14 cellular contexts compared by ENCODE assay signal in the genomic region with DNA sequence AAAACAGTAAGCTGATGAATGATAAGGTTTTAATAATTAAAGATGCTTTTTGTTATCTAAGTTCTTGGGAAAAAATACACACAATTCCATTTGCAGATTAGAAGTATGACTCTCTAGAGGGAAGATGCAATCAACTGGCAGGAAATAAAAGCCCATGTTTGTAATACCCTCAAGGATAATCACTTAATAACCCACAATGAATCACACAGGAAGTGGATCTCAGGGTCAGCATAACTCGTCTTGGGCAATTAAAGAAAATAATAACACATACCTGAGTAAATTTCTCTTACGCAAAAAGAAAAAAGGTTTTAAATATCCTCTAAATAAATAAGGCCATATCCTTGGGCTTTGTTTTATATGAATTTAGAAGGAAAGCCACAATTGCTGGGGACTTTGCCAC. TPM values are rescaled to one million over a fixed set of nuclear protein-coding genes. Genes with fewer than 3 reads are reported as not detected.
DNase-seq lines count a peak whose midpoint lies in the region; ATAC-seq and TF ChIP-seq lines count a peak whose summit lies in the region.
"Had no signal": no experiment of that assay in that cellular context is flagged by ENCODE, and none has a peak within 500 bp of the region (broad histone marks: within the 10 kb centered on the region; RNA-seq: fewer than 3 reads in every experiment).

No MANE protein-coding gene starts in this region.

- TF ChIP-seq CTCF in AG04449 (IDR thresholded peaks at IDR 0.05; ENCODE audit: insufficient read depth, low read length, missing control alignments) (no peak), HEK293 (tag by site-specific recombination; IDR thresholded peaks at IDR 0.05) (no peak)

- no peak for ATAC-seq in GM19395 (IDR thresholded peaks at IDR 0.05; ENCODE audit: unreplicated experiment)
- ATAC-seq: natural killer cell treated with Interleukin-12 subunit alpha and Interleukin-12 subunit beta and Interleukin-15 and Interleukin-18, amount 100 ng/mL, for 72 hours had no signal

- H3K27ac ChIP-seq in HEK293 (ENCODE audit: extremely low read depth, low read depth, low read length): no peak overlapping the region
- H3K27ac ChIP-seq: SJCRH30 had no signal

- POLR2A ChIA-PET in AG04449 (lab: Yijun Ruan, JAX): interaction anchor here (1.1 kb wide), 1 partner anchor 9 kb away, joined by 4 read pairs; the partner anchor contains the start of gene EID1
- POLR2A ChIA-PET in HEK293 (lab: Yijun Ruan, JAX): no interaction called here

- H3K9me3 ChIP-seq in HEK293 (ENCODE audit: control insufficient read depth, insufficient read depth, low read depth, low read length): no peaks in the 10 kb centered on the region

- H3K4me1 ChIP-seq in HEK293 (ENCODE audit: control insufficient read depth, insufficient read depth, low read length): peaks cover 11% of the 10 kb centered on the region; the same call in 1 of the 2 replicates

- DNase-seq in AG04449 (ENCODE audit: low read depth, low spot score) (peak; percentile 54), SK-MEL-5 (ENCODE audit: low read depth, low spot score) (peak; percentile 37), fibroblast of peridontal ligament (ENCODE audit: extremely low read depth) (peak; percentile 48), ecto neural progenitor cell (ENCODE audit: low spot score) (no peak), NCI-H2081 treated with DMSO at 0.1 percent for 48 hours (lab: John Stamatoyannopoulos, UW) (no peak), nucleus accumbens (lab: John Stamatoyannopoulos, UW) (no peak)
- DNase-seq: activated CD4-positive, alpha-beta T cell treated with anti-CD3 and anti-CD28 coated beads, Interleukin-2, amount 50 U/mL, for 1 hour; activated naive CD4-positive, alpha-beta T cell treated with anti-CD3 and anti-CD28 coated beads for 36 hours; CD4-positive, alpha-beta T cell; effector memory CD4-positive, alpha-beta T cell had no signal

- CTCF ChIA-PET in AG04449 (lab: Yijun Ruan, JAX) (interaction anchor here (1.5 to 6.6 kb wide), 4 partner anchors 10 to 278 kb away, joined by 4 to 34 read pairs (median 10); partner anchors contain the start of gene EID1), HEK293 (lab: Yijun Ruan, JAX) (interaction anchor here (0.7 to 2.1 kb wide), 4 partner anchors 99 to 554 kb away, joined by 3 to 7 read pairs (median 3); no protein-coding TSS in a partner anchor)

- no peaks in the 10 kb centered on the region for H3K36me3 ChIP-seq in HEK293 (ENCODE audit: control insufficient read depth in 2 of 2, insufficient read depth in 1 of 2, low read length in 2 of 2)
- H3K36me3 ChIP-seq: SJCRH30 had no signal

- H3K4me3 ChIP-seq in AG04449 (ENCODE audit: low read depth, low read length): no peak overlapping the region
- H3K4me3 ChIP-seq in HEK293 (ENCODE audit: low read depth, low read length): no peak overlapping the region
- H3K4me3 ChIP-seq: SJCRH30 had no signal

- in situ Hi-C loops in SK-MEL-5 (cut with HindIII; ENCODE audit: low pct_unique_long_range_greater_than_20kb, low sequenced_read_pairs): no loop called here

TF ChIP-seq in HEK293, 187 proteins besides CTCF, POLR2A, EP300 and RAD21:
- TF ChIP-seq ZNF214 (tag by site-specific recombination; IDR thresholded peaks at IDR 0.05; ENCODE audit: borderline replicate concordance): no peak
- peak; percentile 80 for TF ChIP-seq PRDM6 (tag by site-specific recombination; IDR thresholded peaks at IDR 0.05)
- TF ChIP-seq SP7 (tag by site-specific recombination; IDR thresholded peaks at IDR 0.05): 0 out of 2 replicates have a peak, but pooled peaks have one; percentile 25
- 0 out of 2 replicates have a peak, but pooled peaks have one; percentile 17 for TF ChIP-seq ZNF335 (tag by site-specific recombination; conservative IDR thresholded peaks at IDR 0.05)
- TF ChIP-seq, protein P1, sequence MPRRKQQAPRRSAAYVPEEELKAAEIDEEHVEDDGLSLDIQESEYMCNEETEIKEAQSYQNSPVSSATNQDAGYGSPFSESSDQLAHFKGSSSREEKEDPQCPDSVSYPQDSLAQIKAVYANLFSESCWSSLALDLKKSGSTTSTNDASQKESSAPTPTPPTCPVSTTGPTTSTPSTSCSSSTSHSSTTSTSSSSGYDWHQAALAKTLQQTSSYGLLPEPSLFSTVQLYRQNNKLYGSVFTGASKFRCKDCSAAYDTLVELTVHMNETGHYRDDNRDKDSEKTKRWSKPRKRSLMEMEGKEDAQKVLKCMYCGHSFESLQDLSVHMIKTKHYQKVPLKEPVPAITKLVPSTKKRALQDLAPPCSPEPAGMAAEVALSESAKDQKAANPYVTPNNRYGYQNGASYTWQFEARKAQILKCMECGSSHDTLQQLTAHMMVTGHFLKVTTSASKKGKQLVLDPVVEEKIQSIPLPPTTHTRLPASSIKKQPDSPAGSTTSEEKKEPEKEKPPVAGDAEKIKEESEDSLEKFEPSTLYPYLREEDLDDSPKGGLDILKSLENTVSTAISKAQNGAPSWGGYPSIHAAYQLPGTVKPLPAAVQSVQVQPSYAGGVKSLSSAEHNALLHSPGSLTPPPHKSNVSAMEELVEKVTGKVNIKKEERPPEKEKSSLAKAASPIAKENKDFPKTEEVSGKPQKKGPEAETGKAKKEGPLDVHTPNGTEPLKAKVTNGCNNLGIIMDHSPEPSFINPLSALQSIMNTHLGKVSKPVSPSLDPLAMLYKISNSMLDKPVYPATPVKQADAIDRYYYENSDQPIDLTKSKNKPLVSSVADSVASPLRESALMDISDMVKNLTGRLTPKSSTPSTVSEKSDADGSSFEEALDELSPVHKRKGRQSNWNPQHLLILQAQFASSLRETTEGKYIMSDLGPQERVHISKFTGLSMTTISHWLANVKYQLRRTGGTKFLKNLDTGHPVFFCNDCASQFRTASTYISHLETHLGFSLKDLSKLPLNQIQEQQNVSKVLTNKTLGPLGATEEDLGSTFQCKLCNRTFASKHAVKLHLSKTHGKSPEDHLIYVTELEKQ (tag by site-specific recombination; IDR thresholded peaks at IDR 0.05; ENCODE audit: borderline replicate concordance): peak; percentile 22; the same call in 1 of the 2 replicates
- TF ChIP-seq OSR2 (tag by site-specific recombination; IDR thresholded peaks at IDR 0.05): peak; percentile 67; the same call in 1 of the 2 replicates
- TF ChIP-seq REPIN1 (tag by site-specific recombination; IDR thresholded peaks at IDR 0.05; ENCODE audit: low read depth): no peak

RNA-seq across cellular contexts. Expression of gene EID1, which starts 9.4 kb away (rescaled TPM):
- total RNA-seq in SK-MEL-5 (2014; rRNA removed; shearing (Covaris generic)): 154 and 171 TPM in 2 replicates
- 134 and 216 TPM in 2 replicates for polyA plus RNA-seq in SK-MEL-5 (2015; cell fraction: cytosol; rRNA removed)
- polyA plus RNA-seq in SK-MEL-5 (2015; cell fraction: nucleus; rRNA removed): 85.4 and 120 TPM in 2 replicates

RNA-seq across cellular contexts. Expression of gene CEP152, which starts 57.7 kb away (rescaled TPM):
- 6.4 and 9.6 TPM in 2 replicates for total RNA-seq in SK-MEL-5 (2014; rRNA removed; shearing (Covaris generic))
- polyA plus RNA-seq in SK-MEL-5 (2015; cell fraction: cytosol; rRNA removed): 5.6 and 8.5 TPM in 2 replicates
- polyA plus RNA-seq in SK-MEL-5 (2015; cell fraction: nucleus; rRNA removed): 45.6 and 52.0 TPM in 2 replicates

Comparison
In these comparisons a context has a peak if more than half of its experiments do, and no peak if none do; other contexts are left out.
1. DNase-seq: peak in AG04449 (single experiment), SK-MEL-5 (single experiment) and fibroblast of peridontal ligament (single experiment); none in ecto neural progenitor cell (single experiment), NCI-H2081 treated with DMSO at 0.1 percent for 48 hours (single experiment) and nucleus accumbens (0 of 56).